ENCODE assay signal across 19 cellular contexts in genomic region chr7:82616059-82616723, GRCh38.
DNase-seq lines count a peak whose midpoint lies in the region; ATAC-seq, FAIRE-seq and TF ChIP-seq lines count a peak whose summit lies in the region.
"Had no signal": no experiment of that assay in that cellular context is flagged by ENCODE, and none has a peak within 500 bp of the region (broad histone marks: within the 10 kb centered on the region; RNA-seq: fewer than 3 reads in every experiment).

No MANE protein-coding gene starts in this region.

- no peaks in the 10 kb centered on the region for H3K9me3 ChIP-seq in GM12878 (replicated peaks; ENCODE audit: control insufficient read depth, insufficient read depth, low read length)
- H3K9me3 ChIP-seq: colonic mucosa had no signal

- POLR2A ChIA-PET in GM12878 (lab: Charles Lee): interaction anchor here (1.0 to 1.2 kb wide), 2 partner anchors 8 to 610 kb away, joined by 3 read pairs; no protein-coding TSS in a partner anchor

- TF ChIP-seq CTCF in GM12878 (IDR thresholded peaks at IDR 0.05 in 2 of 3, conservative IDR thresholded peaks at IDR 0.05 in 1 of 3; ENCODE audit: control insufficient read depth in 2 of 3, extremely low read depth in 1 of 3, insufficient read depth in 1 of 3, low read depth in 3 of 3, low read length in 3 of 3): no peak

- no peaks in the 10 kb centered on the region for H3K4me1 ChIP-seq in GM12878 (ENCODE audit: control insufficient read depth, insufficient read depth, low read length)
- H3K4me1 ChIP-seq: colonic mucosa had no signal

- no TSS peak for BruUV-seq in GM12878 (replicated peaks; lab: Mats Ljungman, UMichigan)

- no peak for TF ChIP-seq EP300 in GM12878 (IDR thresholded peaks at IDR 0.05; ENCODE audit: borderline replicate concordance in 1 of 2, control insufficient read depth in 1 of 2, low read depth in 2 of 2, low read length in 2 of 2)

- FAIRE-seq in GM12878 (lab: Jason Lieb, UNC): no peak
- FAIRE-seq: H54, RCC 7860, small intestine had no signal

- in situ Hi-C loops in GM12878 (cut with MboI): no loop called here

- SMC1A ChIA-PET in GM12878 (lab: Charles Lee; ENCODE audit: uncharacterized antibody, unreplicated experiment): interaction anchor here (1.3 to 2.8 kb wide), 5 partner anchors 8 to 388 kb away, joined by 3 to 12 read pairs (median 6); no protein-coding TSS in a partner anchor

- no peaks in the 10 kb centered on the region for H3K79me2 ChIP-seq in GM12878 (ENCODE audit: control insufficient read depth, insufficient read depth, low read length)

- intact Hi-C loops in GM12878 (cut with micrococcal nuclease; ENCODE audit: unreplicated experiment) (no loop called here), sciatic nerve (cut with DNase I) (no loop called here)

- RAD21 ChIA-PET in GM12878 (lab: Charles Lee; ENCODE audit: unreplicated experiment): interaction anchor here (1.5 to 1.8 kb wide), 2 partner anchors 11 to 107 kb away, joined by 6 to 8 read pairs; no protein-coding TSS in a partner anchor

- no peak for TF ChIP-seq POLR2A in GM12878 (IDR thresholded peaks at IDR 0.05; ENCODE audit: low read depth, low read length)

- H3K4me3 ChIP-seq in GM12878: no peak overlapping the region
- H3K4me3 ChIP-seq: colonic mucosa had no signal

- H3K27me3 ChIP-seq in GM12878 (replicated peaks in 1 of 2; ENCODE audit: control insufficient read depth in 2 of 2, insufficient read depth in 2 of 2, low read length in 1 of 2): no peaks in the 10 kb centered on the region
- H3K27me3 ChIP-seq: colonic mucosa had no signal

- no peak overlapping the region for H3K9ac ChIP-seq in GM12878 (ENCODE audit: control insufficient read depth, insufficient read depth, low read length)

- ATAC-seq in GM12878 (peak; percentile 25), sciatic nerve (peak; percentile 26), HG02970 (IDR thresholded peaks at IDR 0.05; ENCODE audit: low FRiP score, unreplicated experiment) (no peak)
- ATAC-seq: activated CD4-positive, CD25-positive, alpha-beta regulatory T cell treated with anti-CD3 and anti-CD28 coated beads, Interleukin-2, amount 50 U/mL, for 24 hours had no signal

- H3K4me2 ChIP-seq in GM12878 (ENCODE audit: control insufficient read depth, insufficient read depth): no peak overlapping the region

- CTCF ChIA-PET in GM12878 (lab: Yijun Ruan, JAX): interaction anchor here (0.6 to 4.8 kb wide), 8 partner anchors 8 to 444 kb away, joined by 3 to 28 read pairs (median 4); no protein-coding TSS in a partner anchor

- no peak overlapping the region for H3K27ac ChIP-seq in GM12878 (ENCODE audit: control insufficient read depth, insufficient read depth)
- H3K27ac ChIP-seq: 22Rv1, colonic mucosa had no signal

- whole genome bisulfite sequencing in GM12878 (ENCODE audit: insufficient coverage, insufficient replicate concordance, low lambda C conversion rate, missing lambda C conversion rate): 0% methylated on average over 2 of the region's 2 CpGs

- DNase-seq in DMS 273 (lab: John Stamatoyannopoulos, UW; ENCODE audit: unreplicated experiment) (peak; percentile 23), DMS 273 treated with DMSO at 0.1 percent for 48 hours (lab: John Stamatoyannopoulos, UW) (no peak), NCI-H446 (lab: John Stamatoyannopoulos, UW) (peak; percentile 27 to 52), GM12878 (ENCODE audit: low read depth, low spot score) (no peak), sciatic nerve (ENCODE audit: low spot score) (no peak), NAMALWA (ENCODE audit: low spot score) (no peak), NCI-H146 treated with DMSO at 0.1 percent for 48 hours (lab: John Stamatoyannopoulos, UW; ENCODE audit: unreplicated experiment) (no peak)
- DNase-seq: activated gamma-delta T cell treated with Interleukin-2 at 50 U/mL for 16 hours; CD4-positive, alpha-beta T cell; colonic mucosa; IMR-90; NCI-H1105 treated with DMSO at 0.1 percent for 48 hours; NCI-H510A treated with DMSO at 0.1 percent for 48 hours; small intestine had no signal

- TF ChIP-seq RAD21 in GM12878 (IDR thresholded peaks at IDR 0.05; ENCODE audit: insufficient read depth, low read depth, low read length): no peak

- no peaks in the 10 kb centered on the region for H4K20me1 ChIP-seq in GM12878 (ENCODE audit: control insufficient read depth, insufficient read depth)

- H2AFZ ChIP-seq in GM12878 (ENCODE audit: control insufficient read depth, low read depth, low read length): no peak overlapping the region

- H3K36me3 ChIP-seq in GM12878 (ENCODE audit: control insufficient read depth in 2 of 2, insufficient read depth in 2 of 2, low read length in 1 of 2): no peaks in the 10 kb centered on the region
- H3K36me3 ChIP-seq: colonic mucosa had no signal

TF ChIP-seq in GM12878, 131 proteins besides CTCF, POLR2A, EP300 and RAD21:
- TF ChIP-seq YBX1 (IDR thresholded peaks at IDR 0.05) (no peak), POLR2AphosphoS5 (IDR thresholded peaks at IDR 0.05; ENCODE audit: low read length) (no peak)

Comparison
In these comparisons a context has a peak if more than half of its experiments do, and no peak if none do; other contexts are left out.
1. DNase-seq: peak in DMS 273 (single experiment) and NCI-H446 (2 of 2); none in DMS 273 treated with DMSO at 0.1 percent for 48 hours (single experiment), GM12878 (single experiment), sciatic nerve (single experiment), NAMALWA (single experiment) and NCI-H146 treated with DMSO at 0.1 percent for 48 hours (single experiment).